Comparison of ENCODE assay signal across 23 cellular contexts in genomic region chr3:13037458-13038117, GRCh38. TPM values are rescaled to one million over a fixed set of nuclear protein-coding genes. Genes with fewer than 3 reads are reported as not detected.
A peak's percentile ranks its signal among the peaks of the same experiment; 100 is the strongest.
DNase-seq lines count a peak whose midpoint lies in the region; ATAC-seq, FAIRE-seq and TF ChIP-seq lines count a peak whose summit lies in the region.
"Had no signal": no experiment of that assay in that cellular context is flagged by ENCODE, and none has a peak within 500 bp of the region (broad histone marks: within the 10 kb centered on the region; RNA-seq: fewer than 3 reads in every experiment).

No MANE protein-coding gene starts in this region.

- H3K36me3 ChIP-seq in GM23248 (ENCODE audit: low read depth) (no peaks in the 10 kb centered on the region), K562 (ENCODE audit: control insufficient read depth, insufficient read depth, low read length) (no peaks in the 10 kb centered on the region), endothelial cell of umbilical vein (ENCODE audit: control insufficient read depth in 2 of 2, extremely low read depth in 1 of 2, insufficient read depth in 2 of 2, low read length in 2 of 2) (no peaks in the 10 kb centered on the region), PC-9 (ENCODE audit: low read depth) (no peaks in the 10 kb centered on the region)

- H3K4me2 ChIP-seq in A549 (no peak overlapping the region), GM23248 (ENCODE audit: unreplicated experiment) (no peak overlapping the region), K562 (ENCODE audit: insufficient read depth, low read length) (no peak overlapping the region), endothelial cell of umbilical vein (ENCODE audit: insufficient read depth, low read length) (no peak overlapping the region), PC-9 (no peak overlapping the region)

- CTCF ChIA-PET in A549 (lab: Yijun Ruan, JAX), result no interaction called here
- CTCF ChIA-PET in K562 (lab: Yijun Ruan, JAX; ENCODE audit: low intra/inter-chr PET ratio), result no interaction called here
- CTCF ChIA-PET in endothelial cell of umbilical vein (lab: Charles Lee), result no interaction called here
- CTCF ChIA-PET in PC-9 (lab: Charles Lee), result no interaction called here

- TF ChIP-seq CTCF in A549 (IDR thresholded peaks at IDR 0.05) (no peak), K562 (IDR thresholded peaks at IDR 0.05 in 2 of 3, conservative IDR thresholded peaks at IDR 0.05 in 1 of 3; ENCODE audit: insufficient read depth in 2 of 3, low read depth in 1 of 3, low read length in 3 of 3) (no peak), endothelial cell of umbilical vein (IDR thresholded peaks at IDR 0.05; ENCODE audit: extremely low read depth in 1 of 2, insufficient read depth in 1 of 2, low read depth in 1 of 2, low read length in 2 of 2) (no peak), PC-9 (conservative IDR thresholded peaks at IDR 0.05) (no peak)

- H2AFZ ChIP-seq in GM23248, result no peak overlapping the region
- no peak overlapping the region for H2AFZ ChIP-seq in K562 (ENCODE audit: low read depth, low read length)
- no peak overlapping the region for H2AFZ ChIP-seq in endothelial cell of umbilical vein (ENCODE audit: low read depth, low read length)
- H2AFZ ChIP-seq in PC-9, result no peak overlapping the region

- H3K79me2 ChIP-seq in GM23248 (ENCODE audit: insufficient read depth) (no peaks in the 10 kb centered on the region), K562 (ENCODE audit: control insufficient read depth, insufficient read depth, low read length) (no peaks in the 10 kb centered on the region), endothelial cell of umbilical vein (ENCODE audit: control insufficient read depth, insufficient read depth, low read length) (no peaks in the 10 kb centered on the region), PC-9 (ENCODE audit: low read depth) (no peaks in the 10 kb centered on the region)

- 53% methylated on average over 8 of the region's 8 CpGs for WGBS in A549 (ENCODE audit: missing lambda C conversion rate)
- WGBS in GM23248 (ENCODE audit: low coverage in 1 of 2, low lambda C conversion rate in 2 of 2, missing lambda C conversion rate in 2 of 2), 2 experiments, result 75% methylated on average over 8 of the region's 8 CpGs
- WGBS in K562 (ENCODE audit: insufficient coverage, low coverage, missing lambda C conversion rate), result 10% methylated on average over 8 of the region's 8 CpGs

- H3K27me3 ChIP-seq in GM23248 (replicated peaks; ENCODE audit: insufficient read depth), result peaks cover 11% of the 10 kb centered on the region
- peaks cover 54 to 72% of the 10 kb centered on the region in 2 experiments for H3K27me3 ChIP-seq in K562 (ENCODE audit: control insufficient read depth in 2 of 2, insufficient read depth in 2 of 2, low read length in 2 of 2)
- H3K27me3 ChIP-seq in endothelial cell of umbilical vein (ENCODE audit: control insufficient read depth in 2 of 2, insufficient read depth in 2 of 2, low read length in 2 of 2), result peaks cover 0 to 3% of the 10 kb centered on the region in 2 experiments
- H3K27me3 ChIP-seq in PC-9 (ENCODE audit: insufficient read depth, low read depth), result no peaks in the 10 kb centered on the region
- H3K27me3 ChIP-seq: BE2C had no signal

- DNase-seq in A549 (ENCODE audit: low read depth in 1 of 2, low spot score in 1 of 2) (no peak), GM23248 (peak; percentile 32), K562 (ENCODE audit: extremely low read depth in 1 of 4, low spot score in 3 of 4) (no peak), endothelial cell of umbilical vein (ENCODE audit: low read depth, low spot score) (no peak), NOMO-1 treated with dmso at 0.1 percent for 144 hours (lab: John Stamatoyannopoulos, UW; ENCODE audit: unreplicated experiment) (no peak), PC-9 (no peak), posterior vena cava (ENCODE audit: low spot score) (no peak)
- DNase-seq: ACHN; BE2C; C1 segment of cervical spinal cord; CD4-positive, CD25-positive, alpha-beta regulatory T cell; CD8-positive, alpha-beta memory T cell; COR-L47; DMS 273 treated with DMSO at 0.1 percent for 48 hours; DMS53; DND-41; EL; H7; HFFc6 had no signal

- no peaks in the 10 kb centered on the region for H3F3A ChIP-seq in GM23248 (ENCODE audit: insufficient read depth)
- H3F3A ChIP-seq in PC-9 (ENCODE audit: insufficient read depth, low read depth), result no peaks in the 10 kb centered on the region

- TF ChIP-seq POLR2A in A549 (IDR thresholded peaks at IDR 0.05; ENCODE audit: low read length) (no peak), K562 (conservative IDR thresholded peaks at IDR 0.05) (no peak), endothelial cell of umbilical vein (IDR thresholded peaks at IDR 0.05; ENCODE audit: low read depth, low read length) (no peak)

- in situ Hi-C loops in GM23248 (cut with MboI) (no loop called here), K562 (cut with MboI) (no loop called here)

- H3K9me2 ChIP-seq in GM23248 (ENCODE audit: insufficient read depth) (no peaks in the 10 kb centered on the region), PC-9 (ENCODE audit: insufficient read depth) (no peaks in the 10 kb centered on the region)

- H3K4me1 ChIP-seq in A549 (no peaks in the 10 kb centered on the region), GM23248 (ENCODE audit: insufficient read depth) (no peaks in the 10 kb centered on the region), K562 (replicated peaks in 1 of 2; ENCODE audit: control insufficient read depth in 2 of 2, insufficient read depth in 2 of 2, low read length in 2 of 2) (peaks cover 6 to 31% of the 10 kb centered on the region in 2 experiments; a peak in 4 of 5 replicates), endothelial cell of umbilical vein (ENCODE audit: control insufficient read depth, extremely low read depth, insufficient read depth, low read length) (no peaks in the 10 kb centered on the region), PC-9 (replicated peaks; ENCODE audit: insufficient read depth) (no peaks in the 10 kb centered on the region)

- H3K9ac ChIP-seq in GM23248 (no peak overlapping the region), K562 (ENCODE audit: insufficient read depth in 1 of 2, low read depth in 2 of 2, low read length in 2 of 2) (no peak overlapping the region), endothelial cell of umbilical vein (replicated peaks; ENCODE audit: extremely low read depth, insufficient read depth, low read length) (no peak overlapping the region)

- no peaks in the 10 kb centered on the region for H3K9me1 ChIP-seq in K562 (ENCODE audit: control insufficient read depth, insufficient read depth, low read length)
- H3K9me1 ChIP-seq in endothelial cell of umbilical vein (replicated peaks; ENCODE audit: control insufficient read depth, extremely low read depth, insufficient read depth, low read length), result no peaks in the 10 kb centered on the region

- H3K27ac ChIP-seq in A549 (no peak overlapping the region), GM23248 (no peak overlapping the region), K562 (ENCODE audit: extremely low read depth, low read depth, low read length) (no peak overlapping the region), endothelial cell of umbilical vein (ENCODE audit: insufficient read depth, low read depth, low read length) (no peak overlapping the region), PC-9 (no peak overlapping the region)

- H4K20me1 ChIP-seq in GM23248 (ENCODE audit: insufficient read depth) (no peaks in the 10 kb centered on the region), K562 (replicated peaks; ENCODE audit: control insufficient read depth, insufficient read depth, low read length) (peaks cover 7% of the 10 kb centered on the region; the same call in 1 of the 2 replicates), endothelial cell of umbilical vein (replicated peaks; ENCODE audit: control insufficient read depth, extremely low read depth, insufficient read depth, low read length) (no peaks in the 10 kb centered on the region), PC-9 (ENCODE audit: insufficient read depth) (no peaks in the 10 kb centered on the region)

- TF ChIP-seq RAD21 in A549 (conservative IDR thresholded peaks at IDR 0.05 in 1 of 2, IDR thresholded peaks at IDR 0.05 in 1 of 2) (no peak), K562 (CRISPR knock-in tag; conservative IDR thresholded peaks at IDR 0.05 in 1 of 2, IDR thresholded peaks at IDR 0.05 in 1 of 2) (no peak)

- no TSS peak for BruUV-seq in K562 (replicated peaks; lab: Mats Ljungman, UMichigan)
- BruUV-seq in endothelial cell of umbilical vein (replicated peaks; lab: Mats Ljungman, UMichigan), result no TSS peak
- no TSS peak for BruUV-seq in PC-9 (replicated peaks; lab: Mats Ljungman, UMichigan)

- H3K9me3 ChIP-seq in A549, result no peaks in the 10 kb centered on the region
- H3K9me3 ChIP-seq in GM23248 (ENCODE audit: low read depth), result no peaks in the 10 kb centered on the region
- H3K9me3 ChIP-seq in K562 (replicated peaks; ENCODE audit: control insufficient read depth, insufficient read depth, low read depth, low read length), result no peaks in the 10 kb centered on the region
- H3K9me3 ChIP-seq in endothelial cell of umbilical vein (replicated peaks; ENCODE audit: control insufficient read depth, insufficient read depth, low read length), result no peaks in the 10 kb centered on the region
- H3K9me3 ChIP-seq in PC-9 (ENCODE audit: insufficient read depth, low read depth), result no peaks in the 10 kb centered on the region
- H3K9me3 ChIP-seq: BE2C had no signal

- POLR2A ChIA-PET in A549 (lab: Yijun Ruan, JAX) (no interaction called here), K562 (lab: Yijun Ruan, JAX) (interaction anchor here (0.6 kb wide), 1 partner anchor 13 kb away, joined by 3 read pairs; no protein-coding TSS in a partner anchor), endothelial cell of umbilical vein (lab: Charles Lee) (no interaction called here), PC-9 (lab: Charles Lee; ENCODE audit: unreplicated experiment) (no interaction called here)

- no peak overlapping the region for H3K4me3 ChIP-seq in A549
- H3K4me3 ChIP-seq in GM23248, result no peak overlapping the region
- no peak overlapping the region for H3K4me3 ChIP-seq in K562
- H3K4me3 ChIP-seq in endothelial cell of umbilical vein (replicated peaks in 1 of 3; ENCODE audit: insufficient read depth in 1 of 3, low read depth in 1 of 3, low read length in 3 of 3), result no peak overlapping the region
- no peak overlapping the region for H3K4me3 ChIP-seq in PC-9

- intact Hi-C loops in K562 (cut with micrococcal nuclease) (no loop called here), endothelial cell of umbilical vein (cut with micrococcal nuclease) (no loop called here), PC-9 (cut with micrococcal nuclease; ENCODE audit: unreplicated experiment) (no loop called here), posterior vena cava (cut with DNase I) (no loop called here)

- ATAC-seq in A549, result no peak
- ATAC-seq in K562, result no peak
- ATAC-seq: HCT116 had no signal

- TF ChIP-seq EP300 in A549 (IDR thresholded peaks at IDR 0.05) (no peak), K562 (IDR thresholded peaks at IDR 0.05; ENCODE audit: low read length) (no peak)

- dilution Hi-C loops in endothelial cell of umbilical vein (cut with MboI; ENCODE audit: extremely low pct_ligation_motif_present, low sequenced_read_pairs), result no loop called here

- FAIRE-seq in A549 (lab: Jason Lieb, UNC), result no peak
- FAIRE-seq in K562 (lab: Jason Lieb, UNC), result no peak
- FAIRE-seq in endothelial cell of umbilical vein (lab: Jason Lieb, UNC), result no peak
- FAIRE-seq: GM12891, GM19239, HTR-8/SVneo had no signal

RNA-seq across cellular contexts. Expression of gene IQSEC1, which starts 35.6 kb away (rescaled TPM):
- 3.7 and 5.8 TPM in 2 replicates for polyA plus RNA-seq in A549 (2011; rRNA removed)
- 6.7 and 9.6 TPM in 2 replicates for polyA plus RNA-seq in A549 (2012; cell fraction: cytosol; rRNA removed)
- 17.5 and 17.8 TPM in 2 replicates for polyA plus RNA-seq in A549 (2012; cell fraction: nucleus; rRNA removed)
- 10.2 to 10.7 TPM (median 10.5 TPM) in 3 replicates for polyA plus RNA-seq in A549 (2017; fragmentation: RNase III; extraction: RNeasy Plus Mini Kit Qiagen cat#74134 plus additional on column Dnase treatment)
- polyA minus RNA-seq in A549 (2011; rRNA and poly(A)+ RNA removed), result 7.4 and 9.4 TPM in 2 replicates
- total RNA-seq in GM23248 (2014; rRNA removed; shearing (Covaris generic)), result 21.2 and 21.6 TPM in 2 replicates
- 5.1 and 5.2 TPM in 2 replicates for polyA plus RNA-seq in GM23248 (2016; fragmentation: Nextera tagmentation; extraction: Ambion mirVana)
- total RNA-seq in K562 (2011; cell fraction: chromatin; rRNA removed; ENCODE audit: low replicate concordance), result 36.0 and 90.4 TPM in 2 replicates
- 51.7 and 55.4 TPM in 2 replicates for total RNA-seq in K562 (2011; cell fraction: nucleolus; rRNA removed)
- total RNA-seq in K562 (2011; cell fraction: nucleoplasm; rRNA removed), result 35.6 and 39.8 TPM in 2 replicates
- total RNA-seq in K562 (2014; rRNA removed), result 13.3 and 18.0 TPM in 2 replicates
- total RNA-seq in K562 (2014; rRNA removed; fragmentation: Illumina TruSeq; extraction: Trizol), result 3.8 and 4.8 TPM in 2 replicates
- 5.2 and 6.4 TPM in 2 replicates for total RNA-seq in K562 (2015; rRNA removed; fragmentation: Illumina TruSeq; extraction: Trizol)
- 37.1 and 39.0 TPM in 2 replicates for total RNA-seq in K562 (2021)
- 6.8 and 8.4 TPM in 2 replicates for polyA plus RNA-seq in K562 (2011; rRNA removed)
- 5.8 and 6.7 TPM in 2 replicates for polyA plus RNA-seq in K562 (2011; cell fraction: cytosol; rRNA removed)
- polyA plus RNA-seq in K562 (2011; cell fraction: nucleus; rRNA removed), result 29.7 and 45.3 TPM in 2 replicates
- polyA plus RNA-seq in K562 (2012), result 15.4 and 16.4 TPM in 2 replicates
- 16.9 and 19.0 TPM in 2 replicates for polyA plus RNA-seq in K562 (2014; fragmentation: Illumina TruSeq; extraction: Trizol)
- under 1 TPM; 0.56 to 0.79 TPM for polyA plus RNA-seq in K562 (2014; fragmentation: Nextera tagmentation; extraction: Ambion mirVana)
- 14.2 and 15.1 TPM in 2 replicates for polyA plus RNA-seq in K562 (2014; rRNA removed)
- polyA minus RNA-seq in K562 (2011; rRNA and poly(A)+ RNA removed), result 8.4 and 9.3 TPM in 2 replicates
- 17.1 and 22.1 TPM in 2 replicates for polyA minus RNA-seq in K562 (2011; cell fraction: cytosol; rRNA and poly(A)+ RNA removed)
- polyA minus RNA-seq in K562 (2011; cell fraction: nucleus; rRNA and poly(A)+ RNA removed), result 46.3 and 58.3 TPM in 2 replicates
- total RNA-seq in endothelial cell of umbilical vein, result 15.5 and 18.0 TPM in 2 replicates
- polyA plus RNA-seq in endothelial cell of umbilical vein, result 5.2 and 5.3 TPM in 2 replicates
- polyA plus RNA-seq in endothelial cell of umbilical vein (2011; cell fraction: cytosol; rRNA removed), result 5.0 and 5.1 TPM in 2 replicates
- 16.4 and 18.0 TPM in 2 replicates for polyA plus RNA-seq in endothelial cell of umbilical vein (2011; cell fraction: nucleus; rRNA removed)
- polyA plus RNA-seq in endothelial cell of umbilical vein (2012), result 9.5 and 10.9 TPM in 2 replicates
- polyA minus RNA-seq in endothelial cell of umbilical vein, result 7.7 and 8.5 TPM in 2 replicates
- polyA minus RNA-seq in endothelial cell of umbilical vein (2011; cell fraction: cytosol; rRNA and poly(A)+ RNA removed), result 5.1 TPM
- 10.6 and 17.4 TPM in 2 replicates for polyA minus RNA-seq in endothelial cell of umbilical vein (2011; cell fraction: nucleus; rRNA and poly(A)+ RNA removed)
- 30.1 and 30.7 TPM in 2 replicates for total RNA-seq in PC-9 (2021)
- 10 to 100 TPM; 53.5 to 60.7 TPM for total RNA-seq in posterior vena cava

Comparison
In these comparisons a context has a peak if more than half of its experiments do, and no peak if none do; other contexts are left out.
1. Of the 35 proteins assayed by ChIP-seq in both K562 and A549: peak only in K562: none; only in A549: none; in both: CEBPB; in neither: 34.